ENCODE assay signal across 11 cellular contexts in the genomic region with DNA sequence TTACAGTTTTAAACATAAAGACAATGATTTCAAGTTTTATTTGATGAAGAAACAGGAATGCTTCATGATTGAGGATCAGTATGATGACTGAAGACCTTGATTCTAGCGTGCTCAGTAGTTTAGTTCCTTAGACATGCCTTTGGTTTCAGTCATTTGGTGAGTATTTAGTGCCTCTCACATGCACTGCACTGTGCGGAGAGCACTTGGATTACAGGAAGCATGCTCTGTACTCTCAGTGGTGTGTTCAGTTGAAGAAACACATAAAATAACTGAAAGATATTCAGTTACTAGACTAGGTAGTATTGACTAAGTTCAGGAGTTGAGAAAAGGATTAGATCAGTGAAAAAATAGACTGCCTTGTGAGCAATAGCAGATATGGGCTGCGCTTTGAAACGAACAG.
DNase-seq lines count a peak whose midpoint lies in the region; ATAC-seq and TF ChIP-seq lines count a peak whose summit lies in the region.
"Had no signal": no experiment of that assay in that cellular context is flagged by ENCODE, and none has a peak within 500 bp of the region (broad histone marks: within the 10 kb centered on the region; RNA-seq: fewer than 3 reads in every experiment).

No MANE protein-coding gene starts in this region.

- no peak for TF ChIP-seq CTCF in neutrophil (IDR thresholded peaks at IDR 0.05)
- TF ChIP-seq CTCF in MM.1S (IDR thresholded peaks at IDR 0.05; ENCODE audit: low read length), result no peak

- peak overlapping the region; percentile 4 for H3K27ac ChIP-seq in neutrophil
- H3K27ac ChIP-seq in MM.1S (ENCODE audit: low read length), result no peak overlapping the region

- peak; percentile 67 for ATAC-seq in HG02852 (IDR thresholded peaks at IDR 0.05; ENCODE audit: unreplicated experiment)
- no peak for ATAC-seq in GM21360 (IDR thresholded peaks at IDR 0.05; ENCODE audit: unreplicated experiment)
- ATAC-seq in GM19397 (IDR thresholded peaks at IDR 0.05; ENCODE audit: unreplicated experiment), result no peak

- H3K4me3 ChIP-seq in neutrophil (ENCODE audit: low read depth in 1 of 2, low read length in 1 of 2) (no peak overlapping the region), MM.1S (ENCODE audit: low read length) (no peak overlapping the region)

- peaks cover 22% of the 10 kb centered on the region for H3K79me2 ChIP-seq in MM.1S (ENCODE audit: low read length)

- no peak overlapping the region for H3K9ac ChIP-seq in MM.1S (ENCODE audit: low read length)

- no peak overlapping the region for H2AFZ ChIP-seq in MM.1S (ENCODE audit: low read length)

- no peaks in the 10 kb centered on the region for H3K9me2 ChIP-seq in MM.1S (replicated peaks; ENCODE audit: insufficient read depth, low read length)

- no peaks in the 10 kb centered on the region for H3K9me3 ChIP-seq in neutrophil
- H3K9me3 ChIP-seq in MM.1S (replicated peaks; ENCODE audit: insufficient read depth, low read length), result no peaks in the 10 kb centered on the region
- H3K9me3 ChIP-seq: Caco-2 had no signal

- H3K36me3 ChIP-seq in neutrophil, result peaks cover 53% of the 10 kb centered on the region
- peaks cover 18% of the 10 kb centered on the region for H3K36me3 ChIP-seq in MM.1S (replicated peaks; ENCODE audit: insufficient read depth, low read length)

- H3K27me3 ChIP-seq in neutrophil (no peaks in the 10 kb centered on the region), MM.1S (replicated peaks; ENCODE audit: insufficient read depth, low read length) (no peaks in the 10 kb centered on the region)

- 0 out of 2 replicates have a peak, but pooled peaks cover 2% of the 10 kb centered on the region for H4K20me1 ChIP-seq in MM.1S (ENCODE audit: insufficient read depth, low read length)

- H3K4me1 ChIP-seq in neutrophil (ENCODE audit: control insufficient read depth in 1 of 2, insufficient read depth in 1 of 2, low read depth in 1 of 2, low read length in 1 of 2), result peaks cover under 1 to 1% of the 10 kb centered on the region in 2 experiments
- no peaks in the 10 kb centered on the region for H3K4me1 ChIP-seq in MM.1S (ENCODE audit: low read length)
- H3K4me1 ChIP-seq: Caco-2 had no signal

- peak; percentile 26 for DNase-seq in EL
- DNase-seq in amniotic epithelial cell (ENCODE audit: low read depth), result peak; percentile 34
- no peak for DNase-seq in stimulated activated CD4-positive, alpha-beta T cell treated with anti-CD3 and anti-CD28 coated beads, Interleukin-4, amount 100 ng/mL, for 24 hours
- no peak for DNase-seq in MM.1S
- DNase-seq: Caco-2; NCI-H2081 treated with DMSO at 0.1 percent for 48 hours; stimulated activated naive CD4-positive, alpha-beta T cell had no signal

- no peaks in the 10 kb centered on the region for H3F3A ChIP-seq in MM.1S (ENCODE audit: insufficient read depth, low read length)

- H3K4me2 ChIP-seq in MM.1S (ENCODE audit: low read depth, low read length), result no peak overlapping the region

Comparison
In these comparisons a context has a peak if more than half of its experiments do, and no peak if none do; other contexts are left out.
1. DNase-seq: peak in EL (single experiment) and amniotic epithelial cell (single experiment); none in stimulated activated CD4-positive, alpha-beta T cell treated with anti-CD3 and anti-CD28 coated beads, Interleukin-4, amount 100 ng/mL, for 24 hours (single experiment) and MM.1S (single experiment).